Comparison of ENCODE assay signal across 8 cellular contexts in genomic region chr14:95320076-95320895, GRCh38. TPM values are rescaled to one million over a fixed set of nuclear protein-coding genes. Genes with fewer than 3 reads are reported as not detected.
DNase-seq lines count a peak whose midpoint lies in the region; ATAC-seq and TF ChIP-seq lines count a peak whose summit lies in the region.

No MANE protein-coding gene starts in this region.

- H3K36me3 ChIP-seq in left ventricle myocardium inferior = no peaks in the 10 kb centered on the region

- H3K27ac ChIP-seq in VCaP = peak overlapping the region; percentile 42
- H3K27ac ChIP-seq in left ventricle myocardium inferior (replicated peaks) = peak overlapping the region; percentile 72

- H3K9me3 ChIP-seq in left ventricle myocardium inferior (replicated peaks) = no peaks in the 10 kb centered on the region

- H3K4me1 Mint-ChIP-seq in T-helper 2 cell treated with Interferon-gamma antibody and Interleukin-4, amounts not matched to agents 5 μg/mL and 100 μg/mL, for 36 hours (ENCODE audit: low read depth) = peaks cover 9% of the 10 kb centered on the region
- peaks cover 15% of the 10 kb centered on the region for H3K4me1 Mint-ChIP-seq in stimulated activated effector memory CD8-positive, alpha-beta T cell treated with anti-CD3 and anti-CD28 coated beads, Interleukin-12 subunit alpha, Interleukin-12 subunit beta, amount 100 ng/mL, for 72 hours

- no peaks in the 10 kb centered on the region for H3K36me3 Mint-ChIP-seq in T-helper 2 cell treated with Interferon-gamma antibody and Interleukin-4, amounts not matched to agents 5 μg/mL and 100 μg/mL, for 36 hours (ENCODE audit: low read depth)
- H3K36me3 Mint-ChIP-seq in stimulated activated effector memory CD8-positive, alpha-beta T cell treated with anti-CD3 and anti-CD28 coated beads, Interleukin-12 subunit alpha, Interleukin-12 subunit beta, amount 100 ng/mL, for 72 hours = no peaks in the 10 kb centered on the region

- no peak for TF ChIP-seq CTCF in VCaP (conservative IDR thresholded peaks at IDR 0.05)
- no peak for TF ChIP-seq CTCF in left ventricle myocardium inferior (IDR thresholded peaks at IDR 0.05; ENCODE audit: borderline replicate concordance)
- no peak for TF ChIP-seq CTCF in GM13976 (IDR thresholded peaks at IDR 0.05; ENCODE audit: borderline replicate concordance, control extremely low read depth, extremely low read depth, insufficient read depth, missing control alignments)

- peaks cover 62% of the 10 kb centered on the region for H3K27me3 Mint-ChIP-seq in T-helper 2 cell treated with Interferon-gamma antibody and Interleukin-4, amounts not matched to agents 5 μg/mL and 100 μg/mL, for 36 hours (ENCODE audit: low read depth)

- peaks cover 37% of the 10 kb centered on the region for H3K4me1 ChIP-seq in left ventricle myocardium inferior

- peak overlapping the region; percentile 64 for H3K4me3 Mint-ChIP-seq in T-helper 2 cell treated with Interferon-gamma antibody and Interleukin-4, amounts not matched to agents 5 μg/mL and 100 μg/mL, for 36 hours
- H3K4me3 Mint-ChIP-seq in stimulated activated effector memory CD8-positive, alpha-beta T cell treated with anti-CD3 and anti-CD28 coated beads, Interleukin-12 subunit alpha, Interleukin-12 subunit beta, amount 100 ng/mL, for 72 hours = peak overlapping the region; percentile 70

- no peak for ATAC-seq in stimulated activated effector memory CD8-positive, alpha-beta T cell treated with anti-CD3 and anti-CD28 coated beads, Interleukin-12 subunit alpha, Interleukin-12 subunit beta, amount 100 ng/mL, for 72 hours

- peak overlapping the region; percentile 96 for H3K4me3 ChIP-seq in left ventricle myocardium inferior

- intact Hi-C loops in left ventricle myocardium inferior (cut with micrococcal nuclease) = no loop called here

- DNase-seq in T-helper 2 cell treated with Interferon-gamma antibody and Interleukin-4, amounts not matched to agents 5 μg/mL and 100 μg/mL, for 36 hours (ENCODE audit: low spot score) = no peak
- no peak for DNase-seq in T-helper 2 cell
- peak; percentile 34 for DNase-seq in left ventricle myocardium inferior
- no peak for DNase-seq in stimulated activated effector memory CD8-positive, alpha-beta T cell treated with anti-CD3 and anti-CD28 coated beads, Interleukin-12 subunit alpha, Interleukin-12 subunit beta, amount 100 ng/mL, for 72 hours (ENCODE audit: low spot score in 2 of 2)
- no peak for DNase-seq in GM13976 (ENCODE audit: low spot score)
- no peak for DNase-seq in amniotic stem cell (lab: John Stamatoyannopoulos, UW)
- no peak for DNase-seq in LoVo (ENCODE audit: low spot score)

- in situ Hi-C loops in GM13976 (cut with MboI; ENCODE audit: low sequenced_read_pairs, unreplicated experiment) = no loop called here

- H3K27me3 ChIP-seq in left ventricle myocardium inferior (ENCODE audit: low read depth) = peaks cover 4% of the 10 kb centered on the region

- no peak overlapping the region for H3K27ac Mint-ChIP-seq in T-helper 2 cell treated with Interferon-gamma antibody and Interleukin-4, amounts not matched to agents 5 μg/mL and 100 μg/mL, for 36 hours
- no peak overlapping the region for H3K27ac Mint-ChIP-seq in stimulated activated effector memory CD8-positive, alpha-beta T cell treated with anti-CD3 and anti-CD28 coated beads, Interleukin-12 subunit alpha, Interleukin-12 subunit beta, amount 100 ng/mL, for 72 hours

- no peaks in the 10 kb centered on the region for H3K9me3 Mint-ChIP-seq in T-helper 2 cell treated with Interferon-gamma antibody and Interleukin-4, amounts not matched to agents 5 μg/mL and 100 μg/mL, for 36 hours
- H3K9me3 Mint-ChIP-seq in stimulated activated effector memory CD8-positive, alpha-beta T cell treated with anti-CD3 and anti-CD28 coated beads, Interleukin-12 subunit alpha, Interleukin-12 subunit beta, amount 100 ng/mL, for 72 hours = no peaks in the 10 kb centered on the region

RNA-seq across cellular contexts. Expression of gene CLMN, which starts 0.6 kb away (rescaled TPM):
- 3.7 TPM for total RNA-seq in left ventricle myocardium inferior
